Comparison of ENCODE assay signal across 19 cellular contexts in genomic region chr18:13392029-13392750, GRCh38.
"Had no signal": no experiment of that assay in that cellular context is flagged by ENCODE, and none has a peak within 500 bp of the region (broad histone marks: within the 10 kb centered on the region; RNA-seq: fewer than 3 reads in every experiment).

No MANE protein-coding gene starts in this region.

- H3K27me3 Mint-ChIP-seq: activated CD8-positive, alpha-beta T cell treated with anti-CD3 and anti-CD28 coated beads for 36 hours had no signal

- H3K9me3 ChIP-seq: adrenal gland, esophagus squamous epithelium, left ventricle myocardium inferior had no signal

- H3K27ac Mint-ChIP-seq: activated B cell treated with CpG ODN at 0.5 μM for 24 hours; activated CD8-positive, alpha-beta T cell treated with anti-CD3 and anti-CD28 coated beads for 36 hours; nephron; progenitor cell of endocrine pancreas had no signal

- H3K4me3 Mint-ChIP-seq: activated B cell treated with CpG ODN at 0.5 μM for 24 hours; activated CD8-positive, alpha-beta T cell treated with anti-CD3 and anti-CD28 coated beads for 36 hours; nephron had no signal

- H3K79me2 ChIP-seq: hepatocyte had no signal

- ATAC-seq: activated CD8-positive, alpha-beta T cell treated with anti-CD3 and anti-CD28 coated beads for 36 hours; right cardiac atrium; stimulated activated naive CD8-positive, alpha-beta T cell treated with anti-CD3 and anti-CD28 coated beads, Interleukin-15, Interleukin-2, amounts not matched to agents 100 U/mL and 50 U/mL, for 24 hours had no signal

- H2AFZ ChIP-seq: hepatocyte had no signal

- H3K4me2 ChIP-seq: hepatocyte had no signal

- H3K4me1 ChIP-seq: adrenal gland had no signal

- H3K27me3 ChIP-seq: adrenal gland, esophagus squamous epithelium, hepatocyte had no signal

- DNase-seq: activated B cell treated with CpG ODN at 0.5 μM for 24 hours; activated CD4-positive, alpha-beta T cell treated with anti-CD3 and anti-CD28 coated beads for 48 hours; activated CD8-positive, alpha-beta memory T cell treated with anti-CD3 and anti-CD28 coated beads, Interleukin-2, amount 50 U/mL, for 48 hours; activated CD8-positive, alpha-beta T cell treated with anti-CD3 and anti-CD28 coated beads for 36 hours; activated naive CD4-positive, alpha-beta T cell treated with anti-CD3 and anti-CD28 coated beads, Interleukin-2, amount 50 U/mL, for 16 hours; effector CD4-positive, alpha-beta T cell; esophagus squamous epithelium; left ventricle myocardium inferior; mesendoderm; nucleus accumbens; right cardiac atrium; small intestine; stimulated activated CD4-positive, alpha-beta T cell treated with anti-CD3 and anti-CD28 coated beads, Interleukin-4, amount 100 ng/mL, for 4 hours; stimulated activated naive CD8-positive, alpha-beta T cell treated with anti-CD3 and anti-CD28 coated beads, Interleukin-15, Interleukin-2, amounts not matched to agents 100 U/mL and 50 U/mL, for 24 hours; trophoblast cell had no signal

- H3K4me3 ChIP-seq: adrenal gland, esophagus squamous epithelium, hepatocyte, left ventricle myocardium inferior had no signal

- H3K4me1 Mint-ChIP-seq: activated B cell treated with CpG ODN at 0.5 μM for 24 hours had no signal

- H3K9me3 Mint-ChIP-seq: activated B cell treated with CpG ODN at 0.5 μM for 24 hours; activated CD8-positive, alpha-beta T cell treated with anti-CD3 and anti-CD28 coated beads for 36 hours; nephron had no signal

- H3K27ac ChIP-seq: adrenal gland, esophagus squamous epithelium, hepatocyte, left ventricle myocardium inferior had no signal

- H3K36me3 ChIP-seq: esophagus squamous epithelium, left ventricle myocardium inferior had no signal
